34 cellular contexts compared by ENCODE assay signal in genomic region chr14:94464290-94464689, GRCh38. TPM values are rescaled to one million over a fixed set of nuclear protein-coding genes. Genes with fewer than 3 reads are reported as not detected.
"Had no signal": no experiment of that assay in that cellular context is flagged by ENCODE, and none has a peak within 500 bp of the region (broad histone marks: within the 10 kb centered on the region; RNA-seq: fewer than 3 reads in every experiment).

No MANE protein-coding gene starts in this region.

- H3K4me3 ChIP-seq: neural progenitor cell, ovary, psoas muscle, skin epidermis, smooth muscle cell, spleen, suprapubic skin, testis, tibial artery, transverse colon, upper lobe of right lung, uterus had no signal

- DNase-seq: natural killer cell; occipital lobe; ovary; posterior cingulate gyrus; psoas muscle; right cardiac atrium; spleen; stimulated activated CD4-positive, alpha-beta T cell treated with anti-CD3 and anti-CD28 coated beads, Interleukin-12 subunit alpha, Interleukin-12 subunit beta, amount 100 ng/mL, for 4 hours; stimulated activated CD4-positive, alpha-beta T cell treated with anti-CD3 and anti-CD28 coated beads, Interleukin-1b, Interleukin-23, amount 100 ng/mL, for 48 hours; stimulated activated CD4-positive, alpha-beta T cell treated with anti-CD3 and anti-CD28 coated beads, Interleukin-4, amount 100 ng/mL, for 1 hour; stimulated activated CD4-positive, alpha-beta T cell treated with anti-CD3 and anti-CD28 coated beads, Interleukin-4, amount 100 ng/mL, for 4 hours; stimulated activated CD8-positive, alpha-beta memory T cell treated with anti-CD3 and anti-CD28 coated beads, Interleukin-4, amount 100 ng/mL, for 48 hours; stimulated activated naive CD4-positive, alpha-beta T cell; stimulated activated naive CD8-positive, alpha-beta T cell treated with anti-CD3 and anti-CD28 coated beads, Interleukin-15, amount 100 ng/mL, for 72 hours; stimulated activated naive CD8-positive, alpha-beta T cell treated with anti-CD3 and anti-CD28 coated beads, Interleukin-15, Interleukin-2, amounts not matched to agents 100 U/mL and 50 U/mL, for 24 hours; substantia nigra; testis; tibial artery; transverse colon; upper lobe of right lung; uterus had no signal

- H3K4me2 ChIP-seq: neural progenitor cell, smooth muscle cell had no signal

- H3K4me1 ChIP-seq: neural progenitor cell, parathyroid adenoma, psoas muscle, spleen, suprapubic skin, testis, tibial artery, transverse colon, upper lobe of right lung, uterus had no signal

- H2AFZ ChIP-seq: neural progenitor cell, parathyroid adenoma had no signal

- H3K27ac Mint-ChIP-seq: natural killer cell; nephron; neural progenitor cell; progenitor cell of endocrine pancreas; stimulated activated memory B cell treated with anti-CD40 and anti-IgM and Interleukin-4, amounts not matched to agents 10 μg/mL and 1 μg/mL and 100 μg/mL, for 72 hours; stimulated activated naive CD8-positive, alpha-beta T cell treated with anti-CD3 and anti-CD28 coated beads, Interleukin-15, amount 100 ng/mL, for 72 hours; type B pancreatic cell had no signal

- H3K9ac ChIP-seq: neural progenitor cell, parathyroid adenoma had no signal

- H3K9me3 Mint-ChIP-seq: neural progenitor cell had no signal

- H3K4me3 Mint-ChIP-seq: natural killer cell; nephron; neural progenitor cell; stimulated activated memory B cell treated with anti-CD40 and anti-IgM and Interleukin-4, amounts not matched to agents 10 μg/mL and 1 μg/mL and 100 μg/mL, for 72 hours; stimulated activated naive CD8-positive, alpha-beta T cell treated with anti-CD3 and anti-CD28 coated beads, Interleukin-15, amount 100 ng/mL, for 72 hours; type B pancreatic cell had no signal

- H3K36me3 ChIP-seq: neural progenitor cell, ovary, spleen, suprapubic skin, tibial artery, transverse colon, upper lobe of right lung, uterus had no signal

- H3K27me3 ChIP-seq: neural progenitor cell, ovary, suprapubic skin, testis, tibial artery, transverse colon, upper lobe of right lung, uterus had no signal

- H3K27ac ChIP-seq: neural progenitor cell, ovary, parathyroid adenoma, psoas muscle, skin epidermis, spleen, suprapubic skin, testis, tibial artery, transverse colon, upper lobe of right lung, uterus had no signal

- H3K9me3 ChIP-seq: ovary, psoas muscle, suprapubic skin, testis, transverse colon, upper lobe of right lung had no signal

- ATAC-seq: natural killer cell; psoas muscle; right cardiac atrium; sciatic nerve; stimulated activated memory B cell treated with anti-CD40 and anti-IgM and Interleukin-4, amounts not matched to agents 10 μg/mL and 1 μg/mL and 100 μg/mL, for 72 hours; stimulated activated naive CD8-positive, alpha-beta T cell treated with anti-CD3 and anti-CD28 coated beads, Interleukin-15, amount 100 ng/mL, for 72 hours; stimulated activated naive CD8-positive, alpha-beta T cell treated with anti-CD3 and anti-CD28 coated beads, Interleukin-15, Interleukin-2, amounts not matched to agents 100 U/mL and 50 U/mL, for 24 hours; upper lobe of right lung had no signal

- H3K36me3 Mint-ChIP-seq: natural killer cell; neural progenitor cell; stimulated activated memory B cell treated with anti-CD40 and anti-IgM and Interleukin-4, amounts not matched to agents 10 μg/mL and 1 μg/mL and 100 μg/mL, for 72 hours; type B pancreatic cell had no signal

- H3K4me1 Mint-ChIP-seq: natural killer cell; nephron; neural progenitor cell; stimulated activated memory B cell treated with anti-CD40 and anti-IgM and Interleukin-4, amounts not matched to agents 10 μg/mL and 1 μg/mL and 100 μg/mL, for 72 hours had no signal

- H3K79me2 ChIP-seq: parathyroid adenoma had no signal

RNA-seq across cellular contexts. Expression of gene SERPINA11, which starts 11.7 kb away (rescaled TPM):
- total RNA-seq: natural killer cell, occipital lobe, osteoblast, ovary, psoas muscle, renal cortical epithelial cell, right cardiac atrium, sciatic nerve, smooth muscle cell, spleen, suprapubic skin, testis, upper lobe of right lung, urinary bladder, uterus had no signal

RNA-seq across cellular contexts. Expression of gene SERPINA9, which starts 11.7 kb away (rescaled TPM):
- total RNA-seq: natural killer cell, occipital lobe, ovary, progenitor cell of endocrine pancreas, psoas muscle, renal cortical epithelial cell, right cardiac atrium, sciatic nerve, smooth muscle cell, spleen, testis, transverse colon, upper lobe of right lung, urinary bladder, uterus had no signal

RNA-seq across cellular contexts. Expression of gene SERPINA12, which starts 45.0 kb away (rescaled TPM):
- total RNA-seq: natural killer cell, occipital lobe, osteoblast, ovary, progenitor cell of endocrine pancreas, psoas muscle, renal cortical epithelial cell, right cardiac atrium, sciatic nerve, smooth muscle cell, spleen, transverse colon, upper lobe of right lung, urinary bladder, uterus had no signal
